1 cellular context compared by ENCODE assay signal in the genomic region with DNA sequence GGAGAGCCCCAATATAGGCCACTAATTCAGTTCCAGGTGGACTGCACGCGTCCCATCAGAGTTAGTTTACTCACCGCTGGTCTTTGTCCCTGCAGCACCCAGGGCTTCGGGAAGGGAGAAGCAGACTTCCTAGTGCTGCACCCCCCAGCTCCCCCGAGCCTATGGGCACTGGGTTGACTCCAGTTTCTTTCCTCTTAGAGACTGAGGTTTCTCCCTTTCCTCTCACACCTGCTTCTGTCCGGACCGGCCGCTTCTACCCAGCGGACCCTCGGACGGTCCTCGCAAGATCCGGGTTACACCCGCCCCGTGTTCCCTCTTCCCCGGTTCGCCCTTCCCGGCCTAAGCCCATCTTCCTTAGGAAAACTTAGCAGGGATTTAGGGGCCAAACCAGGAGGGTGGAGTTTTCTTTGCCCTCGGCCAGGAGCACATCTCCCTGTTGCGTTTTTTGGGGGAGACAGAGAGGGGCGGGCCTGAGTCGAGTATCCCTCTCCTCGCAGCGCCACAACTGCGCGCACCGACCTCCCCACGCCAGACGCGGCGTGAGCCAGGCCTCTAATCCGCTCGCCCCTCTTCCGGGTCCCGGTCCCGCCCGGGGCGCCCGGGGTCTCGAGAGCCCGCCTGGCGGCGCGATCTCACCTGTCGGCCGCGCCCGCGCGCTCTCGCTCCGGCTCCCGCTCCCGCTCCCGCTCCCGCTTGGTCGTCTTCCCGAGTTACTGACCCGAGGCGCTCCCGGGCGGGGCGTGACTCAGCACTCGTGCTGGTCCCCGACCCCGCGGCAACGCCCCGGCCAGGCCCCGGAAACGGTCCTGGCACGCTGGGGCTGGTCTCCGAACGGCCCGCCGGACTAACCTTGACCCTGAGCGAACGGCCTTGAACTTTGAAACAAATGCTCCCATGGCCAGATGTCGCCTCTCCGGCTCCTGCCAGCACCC.
TF ChIP-seq lines count a peak whose summit lies in the region.

A gene (minus strand): TSS at position 728 of the 932 bp plus-strand sequence. CDS start 8,741 bp downstream, outside the sequence.

TF ChIP-seq in A549, 52 proteins besides CTCF, POLR2A, EP300 and RAD21 (continued from another document):
- TF ChIP-seq, protein P1, sequence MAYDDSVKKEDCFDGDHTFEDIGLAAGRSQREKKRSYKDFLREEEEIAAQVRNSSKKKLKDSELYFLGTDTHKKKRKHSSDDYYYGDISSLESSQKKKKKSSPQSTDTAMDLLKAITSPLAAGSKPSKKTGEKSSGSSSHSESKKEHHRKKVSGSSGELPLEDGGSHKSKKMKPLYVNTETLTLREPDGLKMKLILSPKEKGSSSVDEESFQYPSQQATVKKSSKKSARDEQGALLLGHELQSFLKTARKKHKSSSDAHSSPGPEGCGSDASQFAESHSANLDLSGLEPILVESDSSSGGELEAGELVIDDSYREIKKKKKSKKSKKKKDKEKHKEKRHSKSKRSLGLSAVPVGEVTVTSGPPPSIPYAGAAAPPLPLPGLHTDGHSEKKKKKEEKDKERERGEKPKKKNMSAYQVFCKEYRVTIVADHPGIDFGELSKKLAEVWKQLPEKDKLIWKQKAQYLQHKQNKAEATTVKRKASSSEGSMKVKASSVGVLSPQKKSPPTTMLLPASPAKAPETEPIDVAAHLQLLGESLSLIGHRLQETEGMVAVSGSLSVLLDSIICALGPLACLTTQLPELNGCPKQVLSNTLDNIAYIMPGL (CRISPR knock-in tag; IDR thresholded peaks at IDR 0.05; ENCODE audit: borderline replicate concordance): peak; percentile 65; the same call in 1 of the 2 replicates
- TF ChIP-seq FOSL2 (IDR thresholded peaks at IDR 0.05) (no peak), FOSL2 (CRISPR knock-in tag; IDR thresholded peaks at IDR 0.05) (peak; percentile 83), TP53 (CRISPR knock-in tag; IDR thresholded peaks at IDR 0.05) (peak; percentile 8; the same call in 1 of the 2 replicates), PHF8 (IDR thresholded peaks at IDR 0.05; ENCODE audit: borderline replicate concordance, low read depth) (peak; percentile 77), BHLHE40 (IDR thresholded peaks at IDR 0.05; ENCODE audit: low read depth, low read length) (peak; percentile 49)
- TF ChIP-seq, protein P2, sequence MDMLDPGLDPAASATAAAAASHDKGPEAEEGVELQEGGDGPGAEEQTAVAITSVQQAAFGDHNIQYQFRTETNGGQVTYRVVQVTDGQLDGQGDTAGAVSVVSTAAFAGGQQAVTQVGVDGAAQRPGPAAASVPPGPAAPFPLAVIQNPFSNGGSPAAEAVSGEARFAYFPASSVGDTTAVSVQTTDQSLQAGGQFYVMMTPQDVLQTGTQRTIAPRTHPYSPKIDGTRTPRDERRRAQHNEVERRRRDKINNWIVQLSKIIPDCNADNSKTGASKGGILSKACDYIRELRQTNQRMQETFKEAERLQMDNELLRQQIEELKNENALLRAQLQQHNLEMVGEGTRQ (IDR thresholded peaks at IDR 0.05): no peak
- TF ChIP-seq, protein P3, sequence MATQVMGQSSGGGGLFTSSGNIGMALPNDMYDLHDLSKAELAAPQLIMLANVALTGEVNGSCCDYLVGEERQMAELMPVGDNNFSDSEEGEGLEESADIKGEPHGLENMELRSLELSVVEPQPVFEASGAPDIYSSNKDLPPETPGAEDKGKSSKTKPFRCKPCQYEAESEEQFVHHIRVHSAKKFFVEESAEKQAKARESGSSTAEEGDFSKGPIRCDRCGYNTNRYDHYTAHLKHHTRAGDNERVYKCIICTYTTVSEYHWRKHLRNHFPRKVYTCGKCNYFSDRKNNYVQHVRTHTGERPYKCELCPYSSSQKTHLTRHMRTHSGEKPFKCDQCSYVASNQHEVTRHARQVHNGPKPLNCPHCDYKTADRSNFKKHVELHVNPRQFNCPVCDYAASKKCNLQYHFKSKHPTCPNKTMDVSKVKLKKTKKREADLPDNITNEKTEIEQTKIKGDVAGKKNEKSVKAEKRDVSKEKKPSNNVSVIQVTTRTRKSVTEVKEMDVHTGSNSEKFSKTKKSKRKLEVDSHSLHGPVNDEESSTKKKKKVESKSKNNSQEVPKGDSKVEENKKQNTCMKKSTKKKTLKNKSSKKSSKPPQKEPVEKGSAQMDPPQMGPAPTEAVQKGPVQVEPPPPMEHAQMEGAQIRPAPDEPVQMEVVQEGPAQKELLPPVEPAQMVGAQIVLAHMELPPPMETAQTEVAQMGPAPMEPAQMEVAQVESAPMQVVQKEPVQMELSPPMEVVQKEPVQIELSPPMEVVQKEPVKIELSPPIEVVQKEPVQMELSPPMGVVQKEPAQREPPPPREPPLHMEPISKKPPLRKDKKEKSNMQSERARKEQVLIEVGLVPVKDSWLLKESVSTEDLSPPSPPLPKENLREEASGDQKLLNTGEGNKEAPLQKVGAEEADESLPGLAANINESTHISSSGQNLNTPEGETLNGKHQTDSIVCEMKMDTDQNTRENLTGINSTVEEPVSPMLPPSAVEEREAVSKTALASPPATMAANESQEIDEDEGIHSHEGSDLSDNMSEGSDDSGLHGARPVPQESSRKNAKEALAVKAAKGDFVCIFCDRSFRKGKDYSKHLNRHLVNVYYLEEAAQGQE (IDR thresholded peaks at IDR 0.05): peak; percentile 44; the same call in 1 of the 2 replicates
TF ChIP-seq in A549: peak in this region for 16.
